ENCODE assay signal across 1 cellular context in the genomic region with DNA sequence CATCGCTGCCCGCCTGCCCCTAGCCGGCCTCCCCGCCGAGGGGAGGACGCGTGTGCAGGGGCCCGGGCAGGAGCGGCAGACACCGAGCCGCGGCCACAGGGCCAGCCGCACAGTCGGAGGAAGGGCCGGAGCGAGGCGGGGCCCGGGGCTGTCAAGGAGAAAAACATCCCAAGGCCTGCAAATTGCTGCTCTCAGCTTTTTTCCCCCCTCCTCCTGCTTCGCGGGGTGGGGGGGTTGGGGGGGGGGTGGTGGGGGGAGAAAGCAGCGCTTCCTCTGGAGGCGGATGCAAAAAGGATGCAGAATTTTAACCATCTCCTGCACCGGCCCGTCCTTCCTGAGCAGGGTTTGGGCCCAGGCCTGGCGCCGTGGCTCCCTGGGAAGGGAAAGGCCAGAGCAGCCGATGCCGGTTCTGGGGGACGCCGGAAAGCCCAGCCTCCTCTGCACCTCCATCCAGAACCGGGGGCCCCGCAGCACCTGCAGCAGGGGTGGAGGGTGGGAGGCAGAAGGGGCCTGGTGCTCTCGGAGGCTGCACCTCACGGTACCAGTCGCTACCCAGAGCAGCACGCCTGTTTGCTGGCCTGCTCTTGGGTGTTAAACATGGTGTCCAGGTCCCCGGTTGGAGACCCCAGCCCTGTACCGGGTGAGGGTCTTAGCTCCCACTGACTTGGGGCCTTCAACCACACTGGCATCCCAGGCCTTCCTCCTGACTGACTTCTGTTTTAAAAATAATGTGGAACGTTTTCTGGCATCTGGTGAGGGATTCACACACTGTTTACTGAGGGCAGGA.
TF ChIP-seq lines count a peak whose summit lies in the region.

No MANE protein-coding gene starts in this region.

TF ChIP-seq in GM23338, 12 proteins besides CTCF, POLR2A, EP300 and RAD21 (continued from another document):
- TF ChIP-seq, protein P1, sequence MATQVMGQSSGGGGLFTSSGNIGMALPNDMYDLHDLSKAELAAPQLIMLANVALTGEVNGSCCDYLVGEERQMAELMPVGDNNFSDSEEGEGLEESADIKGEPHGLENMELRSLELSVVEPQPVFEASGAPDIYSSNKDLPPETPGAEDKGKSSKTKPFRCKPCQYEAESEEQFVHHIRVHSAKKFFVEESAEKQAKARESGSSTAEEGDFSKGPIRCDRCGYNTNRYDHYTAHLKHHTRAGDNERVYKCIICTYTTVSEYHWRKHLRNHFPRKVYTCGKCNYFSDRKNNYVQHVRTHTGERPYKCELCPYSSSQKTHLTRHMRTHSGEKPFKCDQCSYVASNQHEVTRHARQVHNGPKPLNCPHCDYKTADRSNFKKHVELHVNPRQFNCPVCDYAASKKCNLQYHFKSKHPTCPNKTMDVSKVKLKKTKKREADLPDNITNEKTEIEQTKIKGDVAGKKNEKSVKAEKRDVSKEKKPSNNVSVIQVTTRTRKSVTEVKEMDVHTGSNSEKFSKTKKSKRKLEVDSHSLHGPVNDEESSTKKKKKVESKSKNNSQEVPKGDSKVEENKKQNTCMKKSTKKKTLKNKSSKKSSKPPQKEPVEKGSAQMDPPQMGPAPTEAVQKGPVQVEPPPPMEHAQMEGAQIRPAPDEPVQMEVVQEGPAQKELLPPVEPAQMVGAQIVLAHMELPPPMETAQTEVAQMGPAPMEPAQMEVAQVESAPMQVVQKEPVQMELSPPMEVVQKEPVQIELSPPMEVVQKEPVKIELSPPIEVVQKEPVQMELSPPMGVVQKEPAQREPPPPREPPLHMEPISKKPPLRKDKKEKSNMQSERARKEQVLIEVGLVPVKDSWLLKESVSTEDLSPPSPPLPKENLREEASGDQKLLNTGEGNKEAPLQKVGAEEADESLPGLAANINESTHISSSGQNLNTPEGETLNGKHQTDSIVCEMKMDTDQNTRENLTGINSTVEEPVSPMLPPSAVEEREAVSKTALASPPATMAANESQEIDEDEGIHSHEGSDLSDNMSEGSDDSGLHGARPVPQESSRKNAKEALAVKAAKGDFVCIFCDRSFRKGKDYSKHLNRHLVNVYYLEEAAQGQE (IDR thresholded peaks at IDR 0.05; ENCODE audit: unreplicated experiment): no peak
- TF ChIP-seq ZNF114 (CRISPR knock-in tag; IDR thresholded peaks at IDR 0.05): no peak
- TF ChIP-seq ZNF331 (CRISPR knock-in tag; IDR thresholded peaks at IDR 0.05; ENCODE audit: low read depth): no peak
- TF ChIP-seq POLR2AphosphoS5 (IDR thresholded peaks at IDR 0.05; ENCODE audit: low read depth): no peak
- TF ChIP-seq EZH2 (IDR thresholded peaks at IDR 0.05; ENCODE audit: low read depth, unreplicated experiment): no peak
- no peak for TF ChIP-seq EZH2phosphoT487 (IDR thresholded peaks at IDR 0.05; ENCODE audit: unreplicated experiment)
- TF ChIP-seq, protein P2, sequence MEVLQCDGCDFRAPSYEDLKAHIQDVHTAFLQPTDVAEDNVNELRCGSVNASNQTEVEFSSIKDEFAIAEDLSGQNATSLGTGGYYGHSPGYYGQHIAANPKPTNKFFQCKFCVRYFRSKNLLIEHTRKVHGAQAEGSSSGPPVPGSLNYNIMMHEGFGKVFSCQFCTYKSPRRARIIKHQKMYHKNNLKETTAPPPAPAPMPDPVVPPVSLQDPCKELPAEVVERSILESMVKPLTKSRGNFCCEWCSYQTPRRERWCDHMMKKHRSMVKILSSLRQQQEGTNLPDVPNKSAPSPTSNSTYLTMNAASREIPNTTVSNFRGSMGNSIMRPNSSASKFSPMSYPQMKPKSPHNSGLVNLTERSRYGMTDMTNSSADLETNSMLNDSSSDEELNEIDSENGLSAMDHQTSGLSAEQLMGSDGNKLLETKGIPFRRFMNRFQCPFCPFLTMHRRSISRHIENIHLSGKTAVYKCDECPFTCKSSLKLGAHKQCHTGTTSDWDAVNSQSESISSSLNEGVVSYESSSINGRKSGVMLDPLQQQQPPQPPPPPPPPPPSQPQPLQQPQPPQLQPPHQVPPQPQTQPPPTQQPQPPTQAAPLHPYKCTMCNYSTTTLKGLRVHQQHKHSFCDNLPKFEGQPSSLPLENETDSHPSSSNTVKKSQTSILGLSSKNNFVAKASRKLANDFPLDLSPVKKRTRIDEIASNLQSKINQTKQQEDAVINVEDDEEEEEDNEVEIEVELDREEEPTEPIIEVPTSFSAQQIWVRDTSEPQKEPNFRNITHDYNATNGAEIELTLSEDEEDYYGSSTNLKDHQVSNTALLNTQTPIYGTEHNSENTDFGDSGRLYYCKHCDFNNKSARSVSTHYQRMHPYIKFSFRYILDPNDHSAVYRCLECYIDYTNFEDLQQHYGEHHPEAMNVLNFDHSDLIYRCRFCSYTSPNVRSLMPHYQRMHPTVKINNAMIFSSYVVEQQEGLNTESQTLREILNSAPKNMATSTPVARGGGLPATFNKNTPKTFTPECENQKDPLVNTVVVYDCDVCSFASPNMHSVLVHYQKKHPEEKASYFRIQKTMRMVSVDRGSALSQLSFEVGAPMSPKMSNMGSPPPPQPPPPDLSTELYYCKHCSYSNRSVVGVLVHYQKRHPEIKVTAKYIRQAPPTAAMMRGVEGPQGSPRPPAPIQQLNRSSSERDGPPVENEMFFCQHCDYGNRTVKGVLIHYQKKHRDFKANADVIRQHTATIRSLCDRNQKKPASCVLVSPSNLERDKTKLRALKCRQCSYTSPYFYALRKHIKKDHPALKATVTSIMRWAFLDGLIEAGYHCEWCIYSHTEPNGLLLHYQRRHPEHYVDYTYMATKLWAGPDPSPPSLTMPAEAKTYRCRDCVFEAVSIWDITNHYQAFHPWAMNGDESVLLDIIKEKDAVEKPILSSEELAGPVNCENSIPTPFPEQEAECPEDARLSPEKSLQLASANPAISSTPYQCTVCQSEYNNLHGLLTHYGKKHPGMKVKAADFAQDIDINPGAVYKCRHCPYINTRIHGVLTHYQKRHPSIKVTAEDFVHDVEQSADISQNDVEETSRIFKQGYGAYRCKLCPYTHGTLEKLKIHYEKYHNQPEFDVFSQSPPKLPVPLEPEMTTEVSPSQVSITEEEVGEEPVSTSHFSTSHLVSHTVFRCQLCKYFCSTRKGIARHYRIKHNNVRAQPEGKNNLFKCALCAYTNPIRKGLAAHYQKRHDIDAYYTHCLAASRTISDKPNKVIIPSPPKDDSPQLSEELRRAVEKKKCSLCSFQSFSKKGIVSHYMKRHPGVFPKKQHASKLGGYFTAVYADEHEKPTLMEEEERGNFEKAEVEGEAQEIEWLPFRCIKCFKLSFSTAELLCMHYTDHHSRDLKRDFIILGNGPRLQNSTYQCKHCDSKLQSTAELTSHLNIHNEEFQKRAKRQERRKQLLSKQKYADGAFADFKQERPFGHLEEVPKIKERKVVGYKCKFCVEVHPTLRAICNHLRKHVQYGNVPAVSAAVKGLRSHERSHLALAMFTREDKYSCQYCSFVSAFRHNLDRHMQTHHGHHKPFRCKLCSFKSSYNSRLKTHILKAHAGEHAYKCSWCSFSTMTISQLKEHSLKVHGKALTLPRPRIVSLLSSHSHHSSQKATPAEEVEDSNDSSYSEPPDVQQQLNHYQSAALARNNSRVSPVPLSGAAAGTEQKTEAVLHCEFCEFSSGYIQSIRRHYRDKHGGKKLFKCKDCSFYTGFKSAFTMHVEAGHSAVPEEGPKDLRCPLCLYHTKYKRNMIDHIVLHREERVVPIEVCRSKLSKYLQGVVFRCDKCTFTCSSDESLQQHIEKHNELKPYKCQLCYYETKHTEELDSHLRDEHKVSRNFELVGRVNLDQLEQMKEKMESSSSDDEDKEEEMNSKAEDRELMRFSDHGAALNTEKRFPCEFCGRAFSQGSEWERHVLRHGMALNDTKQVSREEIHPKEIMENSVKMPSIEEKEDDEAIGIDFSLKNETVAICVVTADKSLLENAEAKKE (CRISPR knock-in tag; IDR thresholded peaks at IDR 0.05): no peak
- no peak for TF ChIP-seq JUNB (IDR thresholded peaks at IDR 0.05; ENCODE audit: unreplicated experiment)
- TF ChIP-seq CREB1 (CRISPR knock-in tag; IDR thresholded peaks at IDR 0.05; ENCODE audit: low read depth): no peak
- TF ChIP-seq STAT1 (IDR thresholded peaks at IDR 0.05; ENCODE audit: unreplicated experiment): no peak
